Comparison of ENCODE assay signal across 8 cellular contexts in the genomic region with DNA sequence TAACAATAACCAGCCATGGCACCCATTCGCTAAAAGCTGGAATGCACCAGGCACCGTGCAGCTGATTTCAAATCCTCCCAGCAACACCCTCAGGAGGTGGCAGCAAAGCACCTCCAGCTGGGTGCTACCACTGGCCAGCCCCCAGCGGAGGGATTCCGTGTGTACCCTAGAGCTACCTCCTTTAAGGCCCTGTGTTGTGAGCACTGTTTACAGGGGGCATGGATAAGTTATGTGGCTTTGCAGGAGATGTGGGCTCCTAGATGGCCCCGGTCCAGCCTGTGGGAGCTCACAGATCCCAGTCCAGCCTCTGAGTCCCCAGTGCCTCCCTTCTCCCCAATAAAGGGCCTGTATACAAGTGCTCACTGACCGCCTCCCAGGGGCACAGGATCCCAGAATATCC. TPM values are rescaled to one million over a fixed set of nuclear protein-coding genes. Genes with fewer than 3 reads are reported as not detected.
A peak's percentile ranks its signal among the peaks of the same experiment; 100 is the strongest.
DNase-seq lines count a peak whose midpoint lies in the region; ATAC-seq lines count a peak whose summit lies in the region.

No MANE protein-coding gene starts in this region.

- H3K27ac ChIP-seq in right cardiac atrium (ENCODE audit: low read length) = no peak overlapping the region

- intact Hi-C loops in right cardiac atrium (cut with DNase I) = no loop called here

- no peaks in the 10 kb centered on the region for H3K4me1 ChIP-seq in right cardiac atrium (ENCODE audit: control insufficient read depth, insufficient read depth, low read length)

- peak; percentile 84 for DNase-seq in RKO (ENCODE audit: low spot score)
- peak; percentile 42 for DNase-seq in activated gamma-delta T cell treated with anti-CD3 and anti-CD28 coated beads, Interleukin-2, amount 50 U/mL, for 16 hours (ENCODE audit: low read depth)
- peak in 1 of 3 donors; percentile 67 for DNase-seq in right cardiac atrium
- peak; percentile 19 to 43 (median 42) for DNase-seq in stimulated activated CD4-positive, alpha-beta T cell treated with anti-CD3 and anti-CD28 coated beads, TNF-alpha, amount 100 ng/mL, for 24 hours (ENCODE audit: low read depth in 3 of 3)
- DNase-seq in NCI-H2029 treated with DMSO at 0.1 percent for 48 hours (lab: John Stamatoyannopoulos, UW) = no peak
- no peak for DNase-seq in foreskin melanocyte

- no peaks in the 10 kb centered on the region for H3K27me3 ChIP-seq in right cardiac atrium (ENCODE audit: control insufficient read depth, insufficient read depth)

- H3K4me3 ChIP-seq in right cardiac atrium (ENCODE audit: low read length) = peak overlapping the region; percentile 21

- peak; percentile 38 for ATAC-seq in GM18861 (IDR thresholded peaks at IDR 0.05; ENCODE audit: unreplicated experiment)
- peak; percentile 43 for ATAC-seq in HG02973 (IDR thresholded peaks at IDR 0.05; ENCODE audit: unreplicated experiment)
- ATAC-seq in right cardiac atrium = peak; percentile 40 to 41

- H3K9me3 ChIP-seq in right cardiac atrium (ENCODE audit: control insufficient read depth, low read length) = no peaks in the 10 kb centered on the region

- 66% methylated on average over 6 of the region's 6 CpGs for WGBS in right cardiac atrium

RNA-seq across cellular contexts. Expression of a gene that starts 27.1 kb away (rescaled TPM):
- 10 to 100 TPM; 33.1 to 46.6 (median 39.3) TPM for total RNA-seq in right cardiac atrium
- polyA plus RNA-seq in right cardiac atrium = 38.9 TPM

Comparison
In these comparisons a context has a peak if more than half of its experiments do, and no peak if none do; other contexts are left out.
1. DNase-seq: peak in RKO (single experiment), activated gamma-delta T cell treated with anti-CD3 and anti-CD28 coated beads, Interleukin-2, amount 50 U/mL, for 16 hours (single experiment) and stimulated activated CD4-positive, alpha-beta T cell treated with anti-CD3 and anti-CD28 coated beads, TNF-alpha, amount 100 ng/mL, for 24 hours (3 of 3); none in NCI-H2029 treated with DMSO at 0.1 percent for 48 hours (single experiment) and foreskin melanocyte (single experiment).
2. Peak in every context shown above with its lines, with median percentiles within 50 percentile points of each other: ATAC-seq.